8 cellular contexts compared by ENCODE assay signal in genomic region chr6:16836186-16836981, GRCh38.
DNase-seq lines count a peak whose midpoint lies in the region; ATAC-seq and TF ChIP-seq lines count a peak whose summit lies in the region.

No MANE protein-coding gene starts in this region.

- POLR2A ChIA-PET in GM10248 (lab: Yijun Ruan, JAX) (no interaction called here), RWPE1 (lab: Yijun Ruan, JAX; ENCODE audit: low non-redundant PET) (interaction anchor here (0.6 kb wide), 1 partner anchor 18 kb away, joined by 13 read pairs; no protein-coding TSS in a partner anchor)

- H3K4me1 Mint-ChIP-seq in endodermal cell = peaks cover 7% of the 10 kb centered on the region

- peak overlapping the region; percentile 35 to 50 for H3K4me3 ChIP-seq in stomach smooth muscle (ENCODE audit: low read length in 2 of 2)
- H3K4me3 ChIP-seq in endodermal cell (ENCODE audit: low read length) = no peak overlapping the region

- no peak for TF ChIP-seq CTCF in GM10248 (IDR thresholded peaks at IDR 0.05; ENCODE audit: control extremely low read depth, extremely low read depth, low read depth, missing control alignments)
- TF ChIP-seq CTCF in RWPE1 (conservative IDR thresholded peaks at IDR 0.05; ENCODE audit: low read depth) = no peak
- TF ChIP-seq CTCF in endodermal cell (conservative IDR thresholded peaks at IDR 0.05) = no peak

- H3K4me1 ChIP-seq in stomach smooth muscle (ENCODE audit: control insufficient read depth, insufficient read depth, low read length) (no peaks in the 10 kb centered on the region), endodermal cell (ENCODE audit: control insufficient read depth, insufficient read depth, low read length) (no peaks in the 10 kb centered on the region)

- H3K27ac ChIP-seq in stomach smooth muscle (ENCODE audit: low read length) = peak overlapping the region; percentile 8
- H3K27ac ChIP-seq in RWPE1 = no peak overlapping the region
- no peak overlapping the region for H3K27ac ChIP-seq in endodermal cell (ENCODE audit: low read depth, low read length)

- H3K27me3 Mint-ChIP-seq in endodermal cell (ENCODE audit: insufficient read depth) = no peaks in the 10 kb centered on the region

- H3K27ac Mint-ChIP-seq in endodermal cell = no peak overlapping the region

- H3K36me3 Mint-ChIP-seq in endodermal cell (ENCODE audit: low read depth) = no peaks in the 10 kb centered on the region

- 92 to 100% methylated on average over 6 to 8 of the region's 8 CpGs for WGBS in endodermal cell (ENCODE audit: insufficient coverage in 1 of 2, insufficient read length in 1 of 2), 2 experiments

- DNase-seq in GM10248 (ENCODE audit: extremely low spot score) (peak; percentile 56), fibroblast of gingiva (ENCODE audit: low read depth) (peak; percentile 17), RWPE1 (ENCODE audit: low spot score) (no peak), endodermal cell (no peak), DMS153 (lab: John Stamatoyannopoulos, UW) (no peak)

- peak; percentile 88 for ATAC-seq in GM21390 (IDR thresholded peaks at IDR 0.05; ENCODE audit: unreplicated experiment)
- peak; percentile 77 for ATAC-seq in HG03571 (IDR thresholded peaks at IDR 0.05; ENCODE audit: unreplicated experiment)

- H3K4me3 Mint-ChIP-seq in endodermal cell = no peak overlapping the region

- H3K36me3 ChIP-seq in stomach smooth muscle (ENCODE audit: control insufficient read depth in 2 of 2, insufficient read depth in 2 of 2, low read length in 2 of 2) = no peaks in the 10 kb centered on the region
- H3K36me3 ChIP-seq in endodermal cell (ENCODE audit: control insufficient read depth, insufficient read depth, low read length) = no peaks in the 10 kb centered on the region

- H3K27me3 ChIP-seq in stomach smooth muscle (ENCODE audit: control insufficient read depth in 1 of 2, insufficient read depth in 2 of 2, low read length in 2 of 2) (peaks cover 0 to 3% of the 10 kb centered on the region in 2 donors), endodermal cell (ENCODE audit: control insufficient read depth, insufficient read depth, low read length, poor library complexity, severe bottlenecking) (no peaks in the 10 kb centered on the region)

- H3K9ac ChIP-seq in stomach smooth muscle (ENCODE audit: low read length in 2 of 2) (peak overlapping the region; percentile 14 to 36), endodermal cell (ENCODE audit: extremely low read depth, low read length, poor library complexity, severe bottlenecking) (no peak overlapping the region)

- H3K9me3 ChIP-seq in stomach smooth muscle (ENCODE audit: control insufficient read depth in 2 of 2, low read length in 2 of 2) (no peaks in the 10 kb centered on the region), endodermal cell (ENCODE audit: control insufficient read depth, low read length) (no peaks in the 10 kb centered on the region)

- no peaks in the 10 kb centered on the region for H3K9me3 Mint-ChIP-seq in endodermal cell

- CTCF ChIA-PET in GM10248 (lab: Yijun Ruan, JAX) (interaction anchor here (0.6 to 2.8 kb wide), 4 partner anchors 11 to 72 kb away, joined by 3 to 9 read pairs (median 4); no protein-coding TSS in a partner anchor), RWPE1 (lab: Yijun Ruan, JAX) (interaction anchor here (0.6 kb wide), 3 partner anchors 74 to 1074 kb away, joined by 3 read pairs; no protein-coding TSS in a partner anchor)

Comparison
In these comparisons a context has a peak if more than half of its experiments do, and no peak if none do; other contexts are left out.
1. DNase-seq: peak in GM10248 (single experiment) and fibroblast of gingiva (single experiment); none in RWPE1 (single experiment), endodermal cell (single experiment) and DMS153 (single experiment).